Comparison of ENCODE assay signal across 8 cellular contexts in genomic region chr10:31030800-31031199, GRCh38.
DNase-seq lines count a peak whose midpoint lies in the region; ATAC-seq and TF ChIP-seq lines count a peak whose summit lies in the region.

No MANE protein-coding gene starts in this region.

- H3K4me3 ChIP-seq in BLaER1 treated with 17β-estradiol and CSF1 and Interleukin-3, amounts not matched to agents 10 nM and 100 nM, result peak overlapping the region; percentile 63 to 79 (median 68)
- H3K4me3 ChIP-seq in NB4 (ENCODE audit: low read depth, low read length) (peak overlapping the region; percentile 75), neuron (ENCODE audit: low read length) (peak overlapping the region; percentile 59)
- peak overlapping the region; percentile 57 for H3K4me3 ChIP-seq in effector memory CD4-positive, alpha-beta T cell (ENCODE audit: insufficient read depth, low read depth, low read length, poor library complexity, severe bottlenecking)

- DNase-seq in NB4 (ENCODE audit: low read depth) (peak; percentile 34), NCI-H128 (lab: John Stamatoyannopoulos, UW; ENCODE audit: unreplicated experiment) (no peak), NCI-H1092 (lab: John Stamatoyannopoulos, UW) (no peak)
- no peak for DNase-seq in effector memory CD4-positive, alpha-beta T cell

- H3K27ac ChIP-seq in BLaER1 treated with 17β-estradiol and CSF1 and Interleukin-3, amounts not matched to agents 10 nM and 100 nM, result peak overlapping the region in 8 of 11 experiments; percentile 94 to 97 (median 95); a peak in 14 of 22 replicates
- H3K27ac ChIP-seq in effector memory CD4-positive, alpha-beta T cell (ENCODE audit: insufficient read depth, low read length, poor library complexity, severe bottlenecking), result peak overlapping the region; percentile 89

- H4K20me1 ChIP-seq in BLaER1 treated with 17β-estradiol and CSF1 and Interleukin-3, amounts not matched to agents 10 nM and 100 nM, result no peaks in the 10 kb centered on the region

- no peaks in the 10 kb centered on the region for H3K36me3 ChIP-seq in BLaER1 treated with 17β-estradiol and CSF1 and Interleukin-3, amounts not matched to agents 10 nM and 100 nM
- no peaks in the 10 kb centered on the region for H3K36me3 ChIP-seq in effector memory CD4-positive, alpha-beta T cell (ENCODE audit: control insufficient read depth, insufficient read depth, low read length)
- H3K36me3 ChIP-seq in neuron (ENCODE audit: insufficient read depth, low read length), result no peaks in the 10 kb centered on the region

- peak overlapping the region; percentile 79 to 97 (median 92) for H3K4me2 ChIP-seq in BLaER1 treated with 17β-estradiol and CSF1 and Interleukin-3, amounts not matched to agents 10 nM and 100 nM

- H2AFZ ChIP-seq in neuron (ENCODE audit: low read depth, low read length), result peak overlapping the region; percentile 83

- no peaks in the 10 kb centered on the region for H3K27me3 ChIP-seq in BLaER1 treated with 17β-estradiol and CSF1 and Interleukin-3, amounts not matched to agents 10 nM and 100 nM
- no peaks in the 10 kb centered on the region for H3K27me3 ChIP-seq in effector memory CD4-positive, alpha-beta T cell (replicated peaks; ENCODE audit: control insufficient read depth, insufficient read depth, low read length, poor library complexity, severe bottlenecking)
- H3K27me3 ChIP-seq in neuron (ENCODE audit: insufficient read depth, low read length), result no peaks in the 10 kb centered on the region

- H3K9me3 ChIP-seq in BLaER1 treated with 17β-estradiol and CSF1 and Interleukin-3, amounts not matched to agents 10 nM and 100 nM (replicated peaks in 1 of 11), result no peaks in the 10 kb centered on the region
- H3K9me3 ChIP-seq in effector memory CD4-positive, alpha-beta T cell (ENCODE audit: control insufficient read depth, low read length), result no peaks in the 10 kb centered on the region
- no peaks in the 10 kb centered on the region for H3K9me3 ChIP-seq in neuron (ENCODE audit: low read length)

- ATAC-seq in GM19035 (IDR thresholded peaks at IDR 0.05; ENCODE audit: unreplicated experiment), result no peak
- no peak for ATAC-seq in HG02642 (IDR thresholded peaks at IDR 0.05; ENCODE audit: poor library complexity, unreplicated experiment)

- no peak for TF ChIP-seq POLR2A in NB4 (IDR thresholded peaks at IDR 0.05; ENCODE audit: extremely low read depth, insufficient read length)

- H3K9ac ChIP-seq in BLaER1 treated with 17β-estradiol and CSF1 and Interleukin-3, amounts not matched to agents 10 nM and 100 nM, result peak overlapping the region; percentile 81 to 94 (median 89); a peak in 18 of 22 replicates

- H3K4me1 ChIP-seq in BLaER1 treated with 17β-estradiol and CSF1 and Interleukin-3, amounts not matched to agents 10 nM and 100 nM, result peaks cover 13 to 27% (median 16%) of the 10 kb centered on the region in 10 experiments
- peaks cover 9% of the 10 kb centered on the region for H3K4me1 ChIP-seq in effector memory CD4-positive, alpha-beta T cell (ENCODE audit: control insufficient read depth, insufficient read depth, low read length, poor library complexity, severe bottlenecking)
- H3K4me1 ChIP-seq in neuron (ENCODE audit: insufficient read depth, low read length), result peaks cover 2% of the 10 kb centered on the region

- TF ChIP-seq CTCF in NB4 (IDR thresholded peaks at IDR 0.05; ENCODE audit: low read depth, low read length), result no peak
